In the genomic region with DNA sequence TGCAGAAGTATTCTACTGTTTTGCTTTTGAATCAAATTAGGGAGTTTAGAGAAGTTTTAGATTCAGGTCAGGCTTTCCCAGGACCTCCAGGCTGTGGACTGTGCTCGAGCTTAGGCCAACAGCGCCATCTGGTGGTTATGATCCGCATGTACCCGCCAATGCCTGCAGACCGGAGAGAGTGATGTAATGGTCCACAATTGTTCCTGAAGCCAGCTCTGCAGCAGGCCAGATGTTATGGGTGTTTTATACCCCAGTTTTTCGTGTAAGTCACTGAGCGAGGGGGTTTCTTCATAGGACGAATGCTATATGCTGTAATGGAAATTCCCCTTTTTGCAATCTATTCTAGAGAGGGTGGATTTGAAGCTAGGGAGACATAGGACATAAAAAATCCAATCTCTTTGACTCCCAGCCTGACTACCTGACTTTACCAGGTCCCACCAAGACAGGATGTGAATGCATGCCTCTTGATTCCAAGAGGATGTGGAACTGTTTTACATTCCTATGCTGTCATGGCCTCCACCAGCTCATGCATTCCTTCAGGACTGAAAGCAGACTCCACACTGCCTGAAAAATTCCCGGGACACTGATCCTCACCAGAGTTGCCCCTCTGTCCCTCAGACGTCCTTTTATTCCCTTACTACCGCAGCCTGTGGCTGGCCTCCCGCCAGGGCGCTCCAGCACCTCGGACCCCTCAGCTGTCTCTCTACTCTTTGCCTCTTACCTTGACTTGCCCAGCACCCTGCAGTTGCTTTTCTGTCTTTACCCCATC, we compare ENCODE assay signal across 1 cellular context.
A peak's percentile ranks its signal among the peaks of the same experiment; 100 is the strongest.
TF ChIP-seq lines count a peak whose summit lies in the region.

No MANE protein-coding gene starts in this region.

TF ChIP-seq in WTC11, 78 proteins besides CTCF, POLR2A, EP300 and RAD21 (continued from another document):
- TF ChIP-seq, protein P1, sequence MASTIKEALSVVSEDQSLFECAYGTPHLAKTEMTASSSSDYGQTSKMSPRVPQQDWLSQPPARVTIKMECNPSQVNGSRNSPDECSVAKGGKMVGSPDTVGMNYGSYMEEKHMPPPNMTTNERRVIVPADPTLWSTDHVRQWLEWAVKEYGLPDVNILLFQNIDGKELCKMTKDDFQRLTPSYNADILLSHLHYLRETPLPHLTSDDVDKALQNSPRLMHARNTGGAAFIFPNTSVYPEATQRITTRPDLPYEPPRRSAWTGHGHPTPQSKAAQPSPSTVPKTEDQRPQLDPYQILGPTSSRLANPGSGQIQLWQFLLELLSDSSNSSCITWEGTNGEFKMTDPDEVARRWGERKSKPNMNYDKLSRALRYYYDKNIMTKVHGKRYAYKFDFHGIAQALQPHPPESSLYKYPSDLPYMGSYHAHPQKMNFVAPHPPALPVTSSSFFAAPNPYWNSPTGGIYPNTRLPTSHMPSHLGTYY (CRISPR knock-in tag; IDR thresholded peaks at IDR 0.05), result no peak
- TF ChIP-seq, protein P2, sequence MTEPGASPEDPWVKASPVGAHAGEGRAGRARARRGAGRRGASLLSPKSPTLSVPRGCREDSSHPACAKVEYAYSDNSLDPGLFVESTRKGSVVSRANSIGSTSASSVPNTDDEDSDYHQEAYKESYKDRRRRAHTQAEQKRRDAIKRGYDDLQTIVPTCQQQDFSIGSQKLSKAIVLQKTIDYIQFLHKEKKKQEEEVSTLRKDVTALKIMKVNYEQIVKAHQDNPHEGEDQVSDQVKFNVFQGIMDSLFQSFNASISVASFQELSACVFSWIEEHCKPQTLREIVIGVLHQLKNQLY (CRISPR knock-in tag; IDR thresholded peaks at IDR 0.05), result no peak
- TF ChIP-seq ETV6 (CRISPR knock-in tag; IDR thresholded peaks at IDR 0.05), result 0 out of 2 replicates have a peak, but pooled peaks have one; percentile 8
- TF ChIP-seq ZNF232 (CRISPR knock-in tag; IDR thresholded peaks at IDR 0.05), result no peak
- TF ChIP-seq GABPB1 (CRISPR knock-in tag; IDR thresholded peaks at IDR 0.05), result peak; percentile 89
- no peak for TF ChIP-seq TP53 (CRISPR knock-in tag; IDR thresholded peaks at IDR 0.05)
- TF ChIP-seq SMAD4 (CRISPR knock-in tag; IDR thresholded peaks at IDR 0.05), result no peak
- TF ChIP-seq, protein P3, sequence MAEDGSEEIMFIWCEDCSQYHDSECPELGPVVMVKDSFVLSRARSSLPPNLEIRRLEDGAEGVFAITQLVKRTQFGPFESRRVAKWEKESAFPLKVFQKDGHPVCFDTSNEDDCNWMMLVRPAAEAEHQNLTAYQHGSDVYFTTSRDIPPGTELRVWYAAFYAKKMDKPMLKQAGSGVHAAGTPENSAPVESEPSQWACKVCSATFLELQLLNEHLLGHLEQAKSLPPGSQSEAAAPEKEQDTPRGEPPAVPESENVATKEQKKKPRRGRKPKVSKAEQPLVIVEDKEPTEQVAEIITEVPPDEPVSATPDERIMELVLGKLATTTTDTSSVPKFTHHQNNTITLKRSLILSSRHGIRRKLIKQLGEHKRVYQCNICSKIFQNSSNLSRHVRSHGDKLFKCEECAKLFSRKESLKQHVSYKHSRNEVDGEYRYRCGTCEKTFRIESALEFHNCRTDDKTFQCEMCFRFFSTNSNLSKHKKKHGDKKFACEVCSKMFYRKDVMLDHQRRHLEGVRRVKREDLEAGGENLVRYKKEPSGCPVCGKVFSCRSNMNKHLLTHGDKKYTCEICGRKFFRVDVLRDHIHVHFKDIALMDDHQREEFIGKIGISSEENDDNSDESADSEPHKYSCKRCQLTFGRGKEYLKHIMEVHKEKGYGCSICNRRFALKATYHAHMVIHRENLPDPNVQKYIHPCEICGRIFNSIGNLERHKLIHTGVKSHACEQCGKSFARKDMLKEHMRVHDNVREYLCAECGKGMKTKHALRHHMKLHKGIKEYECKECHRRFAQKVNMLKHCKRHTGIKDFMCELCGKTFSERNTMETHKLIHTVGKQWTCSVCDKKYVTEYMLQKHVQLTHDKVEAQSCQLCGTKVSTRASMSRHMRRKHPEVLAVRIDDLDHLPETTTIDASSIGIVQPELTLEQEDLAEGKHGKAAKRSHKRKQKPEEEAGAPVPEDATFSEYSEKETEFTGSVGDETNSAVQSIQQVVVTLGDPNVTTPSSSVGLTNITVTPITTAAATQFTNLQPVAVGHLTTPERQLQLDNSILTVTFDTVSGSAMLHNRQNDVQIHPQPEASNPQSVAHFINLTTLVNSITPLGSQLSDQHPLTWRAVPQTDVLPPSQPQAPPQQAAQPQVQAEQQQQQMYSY (CRISPR knock-in tag; IDR thresholded peaks at IDR 0.05), result 0 out of 2 replicates have a peak, but pooled peaks have one; percentile 22
- TF ChIP-seq, protein P4, sequence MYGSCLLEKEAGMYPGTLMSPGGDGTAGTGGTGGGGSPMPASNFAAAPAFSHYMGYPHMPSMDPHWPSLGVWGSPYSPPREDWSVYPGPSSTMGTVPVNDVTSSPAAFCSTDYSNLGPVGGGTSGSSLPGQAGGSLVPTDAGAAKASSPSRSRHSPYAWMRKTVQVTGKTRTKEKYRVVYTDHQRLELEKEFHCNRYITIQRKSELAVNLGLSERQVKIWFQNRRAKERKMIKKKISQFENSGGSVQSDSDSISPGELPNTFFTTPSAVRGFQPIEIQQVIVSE (CRISPR knock-in tag; IDR thresholded peaks at IDR 0.05; ENCODE audit: borderline replicate concordance), result no peak
- TF ChIP-seq, protein P5, sequence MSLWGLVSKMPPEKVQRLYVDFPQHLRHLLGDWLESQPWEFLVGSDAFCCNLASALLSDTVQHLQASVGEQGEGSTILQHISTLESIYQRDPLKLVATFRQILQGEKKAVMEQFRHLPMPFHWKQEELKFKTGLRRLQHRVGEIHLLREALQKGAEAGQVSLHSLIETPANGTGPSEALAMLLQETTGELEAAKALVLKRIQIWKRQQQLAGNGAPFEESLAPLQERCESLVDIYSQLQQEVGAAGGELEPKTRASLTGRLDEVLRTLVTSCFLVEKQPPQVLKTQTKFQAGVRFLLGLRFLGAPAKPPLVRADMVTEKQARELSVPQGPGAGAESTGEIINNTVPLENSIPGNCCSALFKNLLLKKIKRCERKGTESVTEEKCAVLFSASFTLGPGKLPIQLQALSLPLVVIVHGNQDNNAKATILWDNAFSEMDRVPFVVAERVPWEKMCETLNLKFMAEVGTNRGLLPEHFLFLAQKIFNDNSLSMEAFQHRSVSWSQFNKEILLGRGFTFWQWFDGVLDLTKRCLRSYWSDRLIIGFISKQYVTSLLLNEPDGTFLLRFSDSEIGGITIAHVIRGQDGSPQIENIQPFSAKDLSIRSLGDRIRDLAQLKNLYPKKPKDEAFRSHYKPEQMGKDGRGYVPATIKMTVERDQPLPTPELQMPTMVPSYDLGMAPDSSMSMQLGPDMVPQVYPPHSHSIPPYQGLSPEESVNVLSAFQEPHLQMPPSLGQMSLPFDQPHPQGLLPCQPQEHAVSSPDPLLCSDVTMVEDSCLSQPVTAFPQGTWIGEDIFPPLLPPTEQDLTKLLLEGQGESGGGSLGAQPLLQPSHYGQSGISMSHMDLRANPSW (CRISPR knock-in tag; conservative IDR thresholded peaks at IDR 0.05; ENCODE audit: low read depth), result no peak
